In genomic region chr19:18161691-18162039, GRCh38 we compare ENCODE assay signal across 8 cellular contexts. TPM values are rescaled to one million over a fixed set of nuclear protein-coding genes. Genes with fewer than 3 reads are reported as not detected.
DNase-seq lines count a peak whose midpoint lies in the region; ATAC-seq, FAIRE-seq and TF ChIP-seq lines count a peak whose summit lies in the region.

No MANE protein-coding gene starts in this region.

- H3K36me3 ChIP-seq in heart left ventricle (peaks cover 0 to 49% (median 42%) of the 10 kb centered on the region in 9 donors), K562 (ENCODE audit: control insufficient read depth, insufficient read depth, low read length) (peaks cover 68% of the 10 kb centered on the region; the same call in 2 of the 3 replicates), mucosa of descending colon (ENCODE audit: low read depth) (peaks cover 6% of the 10 kb centered on the region), uterus (no peaks in the 10 kb centered on the region)

- no peak overlapping the region for H3K4me3 Mint-ChIP-seq in Calu3 (ENCODE audit: low read depth, unreplicated experiment)

- ATAC-seq in heart left ventricle, result peak in 3 of 4 donors; percentile 1 to 13 (median 2)
- no peak for ATAC-seq in left ventricle myocardium superior
- ATAC-seq in K562, result no peak
- ATAC-seq in mucosa of descending colon, result peak; percentile 1
- no peak for ATAC-seq in HG02571 (IDR thresholded peaks at IDR 0.05; ENCODE audit: unreplicated experiment)

- no peak for FAIRE-seq in K562 (lab: Jason Lieb, UNC)

- peaks cover 3% of the 10 kb centered on the region for H3K9me1 ChIP-seq in K562 (ENCODE audit: control insufficient read depth, insufficient read depth, low read length)

- H3K4me2 ChIP-seq in K562 (ENCODE audit: insufficient read depth, low read length), result peak overlapping the region; percentile 81

- H3K27ac Mint-ChIP-seq in Calu3 (ENCODE audit: unreplicated experiment), result no peak overlapping the region

- CTCF ChIA-PET in K562 (lab: Yijun Ruan, JAX; ENCODE audit: low intra/inter-chr PET ratio), result interaction anchor here (0.7 to 2.3 kb wide), 3 partner anchors 48 to 98 kb away, joined by 3 to 12 read pairs (median 3); no protein-coding TSS in a partner anchor
- CTCF ChIA-PET in Calu3 (lab: Charles Lee), result no interaction called here

- intact Hi-C loops in heart left ventricle (cut with DNase I), result loop anchor here in 3 of 10 donors (2.0 to 5.0 kb wide), 2 partner anchors 45 to 49 kb away; no protein-coding TSS in a partner anchor
- intact Hi-C loops in left ventricle myocardium superior (cut with micrococcal nuclease), result no loop called here
- intact Hi-C loops in K562 (cut with micrococcal nuclease), result loop anchor here (10.0 kb wide), 1 partner anchor 157 kb away; the partner anchor contains the start of gene ARRDC2
- intact Hi-C loops in mucosa of descending colon (cut with DNase I, micrococcal nuclease), result loop anchor here in 1 of 2 donors (10.0 kb wide), 1 partner anchor 47 kb away; no protein-coding TSS in a partner anchor
- intact Hi-C loops in uterus (cut with DNase I; ENCODE audit: low total_unique reads), result loop anchor here (5.0 kb wide), 1 partner anchor 44 kb away; no protein-coding TSS in a partner anchor
- intact Hi-C loops in Calu3 (cut with micrococcal nuclease; ENCODE audit: unreplicated experiment), result no loop called here

- H3K27me3 ChIP-seq in heart left ventricle (no peaks in the 10 kb centered on the region), K562 (ENCODE audit: control insufficient read depth in 2 of 2, insufficient read depth in 2 of 2, low read length in 2 of 2) (no peaks in the 10 kb centered on the region), uterus (no peaks in the 10 kb centered on the region)

- peaks cover 40% of the 10 kb centered on the region for H3K36me3 Mint-ChIP-seq in Calu3 (ENCODE audit: insufficient read depth, unreplicated experiment)

- H3K9me3 Mint-ChIP-seq in Calu3 (ENCODE audit: low read depth, unreplicated experiment), result no peaks in the 10 kb centered on the region

- no peaks in the 10 kb centered on the region for H3K4me1 Mint-ChIP-seq in Calu3 (ENCODE audit: low read depth, unreplicated experiment)

- H3K4me3 ChIP-seq in heart left ventricle (peak overlapping the region in 9 of 12 donors; percentile 22 to 61 (median 52)), K562 (peak overlapping the region; percentile 23; the same call in 1 of the 2 replicates), mucosa of descending colon (no peak overlapping the region), uterus (peak overlapping the region in 1 of 2 donors; percentile 20)

- in situ Hi-C loops in K562 (cut with MboI), result loop anchor here (10.0 kb wide), 1 partner anchor 157 kb away; the partner anchor contains the start of gene ARRDC2

- TF ChIP-seq CTCF in heart left ventricle (IDR thresholded peaks at IDR 0.05) (no peak), K562 (IDR thresholded peaks at IDR 0.05 in 2 of 3, conservative IDR thresholded peaks at IDR 0.05 in 1 of 3; ENCODE audit: insufficient read depth in 2 of 3, low read depth in 1 of 3, low read length in 3 of 3) (no peak), mucosa of descending colon (IDR thresholded peaks at IDR 0.05) (no peak), uterus (IDR thresholded peaks at IDR 0.05) (no peak), Calu3 (IDR thresholded peaks at IDR 0.05; ENCODE audit: unreplicated experiment) (no peak)

- no peak for TF ChIP-seq EP300 in K562 (IDR thresholded peaks at IDR 0.05; ENCODE audit: low read length)

- TF ChIP-seq RAD21 in K562 (CRISPR knock-in tag; conservative IDR thresholded peaks at IDR 0.05 in 1 of 2, IDR thresholded peaks at IDR 0.05 in 1 of 2), result no peak

- no peaks in the 10 kb centered on the region for H3K27me3 Mint-ChIP-seq in Calu3 (ENCODE audit: unreplicated experiment)

- TF ChIP-seq POLR2A in heart left ventricle (IDR thresholded peaks at IDR 0.05) (no peak), K562 (conservative IDR thresholded peaks at IDR 0.05) (no peak), uterus (IDR thresholded peaks at IDR 0.05) (no peak)

- POLR2A ChIA-PET in K562 (lab: Yijun Ruan, JAX), result interaction anchor here (0.7 kb wide), 1 partner anchor 123 kb away, joined by 3 read pairs; no protein-coding TSS in a partner anchor

- DNase-seq in heart left ventricle (peak in 1 of 5 donors; percentile 54), left ventricle myocardium superior (no peak), K562 (ENCODE audit: extremely low read depth in 1 of 4, low spot score in 3 of 4) (no peak), mucosa of descending colon (peak in 1 of 3 donors; percentile 64), uterus (no peak), Calu3 (no peak), NCI-H748 (lab: John Stamatoyannopoulos, UW; ENCODE audit: unreplicated experiment) (no peak)

- H2AFZ ChIP-seq in K562 (ENCODE audit: low read depth, low read length), result no peak overlapping the region

- WGBS in heart left ventricle, 4 donors, result 70 to 84% (median 79%) methylated on average over 10 to 16 of the region's 16 CpGs
- WGBS in K562 (ENCODE audit: insufficient coverage, low coverage, missing lambda C conversion rate), result 66% methylated on average over 10 of the region's 16 CpGs

- BruUV-seq in K562 (replicated peaks; lab: Mats Ljungman, UMichigan) (no TSS peak), Calu3 (replicated peaks; lab: Mats Ljungman, UMichigan) (no TSS peak)

- H3K9me3 ChIP-seq in heart left ventricle (no peaks in the 10 kb centered on the region), K562 (replicated peaks; ENCODE audit: control insufficient read depth, insufficient read depth, low read depth, low read length) (no peaks in the 10 kb centered on the region), mucosa of descending colon (no peaks in the 10 kb centered on the region), uterus (no peaks in the 10 kb centered on the region)

- H3K9ac ChIP-seq in K562 (ENCODE audit: insufficient read depth in 1 of 2, low read depth in 2 of 2, low read length in 2 of 2), result peak overlapping the region; percentile 28 to 88; a peak in 2 of 4 replicates

- peaks cover 33% of the 10 kb centered on the region for H3K79me2 ChIP-seq in K562 (ENCODE audit: control insufficient read depth, insufficient read depth, low read length)

- H3K4me1 ChIP-seq in heart left ventricle, result peaks cover 3 to 36% (median 23%) of the 10 kb centered on the region in 12 donors
- H3K4me1 ChIP-seq in K562 (replicated peaks in 1 of 2; ENCODE audit: control insufficient read depth in 2 of 2, insufficient read depth in 2 of 2, low read length in 2 of 2), result peaks cover 26 to 45% of the 10 kb centered on the region in 2 experiments
- peaks cover 17% of the 10 kb centered on the region for H3K4me1 ChIP-seq in mucosa of descending colon (ENCODE audit: low read depth)
- H3K4me1 ChIP-seq in uterus, result peaks cover 0 to 20% of the 10 kb centered on the region in 2 donors

- H3K27ac ChIP-seq in heart left ventricle (peak overlapping the region in 5 of 12 donors; percentile 13 to 93 (median 84)), K562 (ENCODE audit: extremely low read depth, low read depth, low read length) (no peak overlapping the region), uterus (peak overlapping the region; percentile 51 to 89)

- peaks cover 11% of the 10 kb centered on the region; the same call in 1 of the 2 replicates for H4K20me1 ChIP-seq in K562 (replicated peaks; ENCODE audit: control insufficient read depth, insufficient read depth, low read length)

RNA-seq across cellular contexts. Expression of gene PIK3R2, which starts 8.7 kb away (rescaled TPM):
- total RNA-seq in heart left ventricle, result 10 to 100 TPM; 17.9 to 28.6 (median 24.6) TPM
- 1 to 10 TPM; 4.0 to 7.1 TPM for polyA plus RNA-seq in heart left ventricle
- total RNA-seq in left ventricle myocardium superior, result 29.6 TPM
- 17.4 and 45.8 TPM in 2 replicates for total RNA-seq in K562 (2011; cell fraction: chromatin; rRNA removed; ENCODE audit: low replicate concordance)
- 15.9 and 22.2 TPM in 2 replicates for total RNA-seq in K562 (2011; cell fraction: nucleolus; rRNA removed)
- 10.8 and 13.3 TPM in 2 replicates for total RNA-seq in K562 (2011; cell fraction: nucleoplasm; rRNA removed)
- total RNA-seq in K562 (2014; rRNA removed), result 10.8 and 15.3 TPM in 2 replicates
- total RNA-seq in K562 (2014; rRNA removed; fragmentation: Illumina TruSeq; extraction: Trizol), result 3.3 and 4.7 TPM in 2 replicates
- 6.6 and 6.8 TPM in 2 replicates for total RNA-seq in K562 (2015; rRNA removed; fragmentation: Illumina TruSeq; extraction: Trizol)
- 37.9 and 41.2 TPM in 2 replicates for total RNA-seq in K562 (2021)
- 5.3 and 7.8 TPM in 2 replicates for polyA plus RNA-seq in K562 (2011; rRNA removed)
- polyA plus RNA-seq in K562 (2011; cell fraction: cytosol; rRNA removed), result 5.8 and 9.6 TPM in 2 replicates
- 15.7 and 21.7 TPM in 2 replicates for polyA plus RNA-seq in K562 (2011; cell fraction: nucleus; rRNA removed)
- polyA plus RNA-seq in K562 (2012), result 16.2 and 18.1 TPM in 2 replicates
- 1.5 and 1.6 TPM in 2 replicates for polyA plus RNA-seq in K562 (2014; fragmentation: Illumina TruSeq; extraction: Trizol)
- polyA plus RNA-seq in K562 (2014; fragmentation: Nextera tagmentation; extraction: Ambion mirVana), result under 1 TPM; 0.39 to 0.65 TPM
- polyA plus RNA-seq in K562 (2014; rRNA removed), result 6.1 and 14.0 TPM in 2 replicates
- polyA minus RNA-seq in K562 (2011; rRNA and poly(A)+ RNA removed), result 4.9 and 5.2 TPM in 2 replicates
- 19.0 and 26.3 TPM in 2 replicates for polyA minus RNA-seq in K562 (2011; cell fraction: cytosol; rRNA and poly(A)+ RNA removed)
- 5.9 and 12.0 TPM in 2 replicates for polyA minus RNA-seq in K562 (2011; cell fraction: nucleus; rRNA and poly(A)+ RNA removed)
- 10 to 100 TPM; 31.6 to 40.0 (median 35.2) TPM for total RNA-seq in mucosa of descending colon
- total RNA-seq in uterus, result 10 to 100 TPM; 17.2 to 39.4 (median 29.7) TPM
- total RNA-seq in Calu3 (2022), result 22.5 and 23.2 TPM in 2 replicates

RNA-seq across cellular contexts. Expression of gene IFI30, which starts 11.9 kb away (rescaled TPM):
- 100 to 1,000 TPM in 2 of 9 donors, 10 to 100 TPM in 4, 1 to 10 TPM in 3; 9.0 to 455 (median 15.2) TPM for total RNA-seq in heart left ventricle
- 10 to 100 TPM in 1 of 2 donors, 1 to 10 TPM in 1; 8.9 to 27.1 TPM for polyA plus RNA-seq in heart left ventricle
- total RNA-seq in left ventricle myocardium superior, result 20.6 TPM
- 38.5 and 88.6 TPM in 2 replicates for total RNA-seq in K562 (2011; cell fraction: chromatin; rRNA removed; ENCODE audit: low replicate concordance)
- total RNA-seq in K562 (2011; cell fraction: nucleolus; rRNA removed), result 187 and 195 TPM in 2 replicates
- 104 and 132 TPM in 2 replicates for total RNA-seq in K562 (2011; cell fraction: nucleoplasm; rRNA removed)
- 109 and 168 TPM in 2 replicates for total RNA-seq in K562 (2014; rRNA removed)
- total RNA-seq in K562 (2014; rRNA removed; fragmentation: Illumina TruSeq; extraction: Trizol), result 56.6 and 63.7 TPM in 2 replicates
- total RNA-seq in K562 (2015; rRNA removed; fragmentation: Illumina TruSeq; extraction: Trizol), result 74.3 and 78.9 TPM in 2 replicates
- 103 and 119 TPM in 2 replicates for total RNA-seq in K562 (2021)
- polyA plus RNA-seq in K562 (2011; rRNA removed), result 68.3 and 111 TPM in 2 replicates
- 119 and 287 TPM in 2 replicates for polyA plus RNA-seq in K562 (2011; cell fraction: cytosol; rRNA removed)
- 39.3 and 70.8 TPM in 2 replicates for polyA plus RNA-seq in K562 (2011; cell fraction: nucleus; rRNA removed)
- polyA plus RNA-seq in K562 (2012), result 58.1 and 113 TPM in 2 replicates
- polyA plus RNA-seq in K562 (2014; fragmentation: Illumina TruSeq; extraction: Trizol), result 108 and 148 TPM in 2 replicates
- 100 to 1,000 TPM; 343 to 430 TPM for polyA plus RNA-seq in K562 (2014; fragmentation: Nextera tagmentation; extraction: Ambion mirVana)
- 129 and 166 TPM in 2 replicates for polyA plus RNA-seq in K562 (2014; rRNA removed)
- polyA minus RNA-seq in K562 (2011; rRNA and poly(A)+ RNA removed), result 52.6 and 94.8 TPM in 2 replicates
- polyA minus RNA-seq in K562 (2011; cell fraction: cytosol; rRNA and poly(A)+ RNA removed), result 53.2 and 63.4 TPM in 2 replicates
- polyA minus RNA-seq in K562 (2011; cell fraction: nucleus; rRNA and poly(A)+ RNA removed), result 10.0 and 11.3 TPM in 2 replicates
- 100 to 1,000 TPM in 1 of 3 donors, 10 to 100 TPM in 2; 46.6 to 122 (median 49.4) TPM for total RNA-seq in mucosa of descending colon
- total RNA-seq in uterus, result 10 to 100 TPM in 2 of 4 donors, 1 to 10 TPM in 2; 4.1 to 17.4 (median 11.4) TPM
- total RNA-seq in Calu3 (2022), result 22.4 and 41.8 TPM in 2 replicates

RNA-seq across cellular contexts. Expression of gene MPV17L2, which starts 31.4 kb away (rescaled TPM):
- total RNA-seq in heart left ventricle, result 10 to 100 TPM; 10.6 to 37.4 (median 14.8) TPM
- polyA plus RNA-seq in heart left ventricle, result 10 to 100 TPM; 24.7 to 59.3 TPM
- 9.0 TPM for total RNA-seq in left ventricle myocardium superior
- 8.8 and 30.9 TPM in 2 replicates for total RNA-seq in K562 (2011; cell fraction: chromatin; rRNA removed; ENCODE audit: low replicate concordance)
- total RNA-seq in K562 (2011; cell fraction: nucleolus; rRNA removed), result 42.9 and 46.5 TPM in 2 replicates
- 23.2 and 24.7 TPM in 2 replicates for total RNA-seq in K562 (2011; cell fraction: nucleoplasm; rRNA removed)
- total RNA-seq in K562 (2014; rRNA removed), result 37.8 and 54.6 TPM in 2 replicates
- total RNA-seq in K562 (2014; rRNA removed; fragmentation: Illumina TruSeq; extraction: Trizol), result 11.7 and 21.1 TPM in 2 replicates
- total RNA-seq in K562 (2015; rRNA removed; fragmentation: Illumina TruSeq; extraction: Trizol), result 27.8 and 28.5 TPM in 2 replicates
- 31.7 and 33.8 TPM in 2 replicates for total RNA-seq in K562 (2021)
- 28.4 and 49.3 TPM in 2 replicates for polyA plus RNA-seq in K562 (2011; rRNA removed)
- polyA plus RNA-seq in K562 (2011; cell fraction: cytosol; rRNA removed), result 61.2 and 112 TPM in 2 replicates
- 20.0 and 27.3 TPM in 2 replicates for polyA plus RNA-seq in K562 (2011; cell fraction: nucleus; rRNA removed)
- polyA plus RNA-seq in K562 (2012), result 30.6 and 34.2 TPM in 2 replicates
- 60.2 and 60.9 TPM in 2 replicates for polyA plus RNA-seq in K562 (2014; fragmentation: Illumina TruSeq; extraction: Trizol)
- polyA plus RNA-seq in K562 (2014; fragmentation: Nextera tagmentation; extraction: Ambion mirVana), result 10 to 100 TPM; 10.6 to 11.0 TPM
- polyA plus RNA-seq in K562 (2014; rRNA removed), result 60.0 and 67.1 TPM in 2 replicates
- 14.7 and 21.0 TPM in 2 replicates for polyA minus RNA-seq in K562 (2011; rRNA and poly(A)+ RNA removed)
- 13.2 and 21.0 TPM in 2 replicates for polyA minus RNA-seq in K562 (2011; cell fraction: cytosol; rRNA and poly(A)+ RNA removed)
- polyA minus RNA-seq in K562 (2011; cell fraction: nucleus; rRNA and poly(A)+ RNA removed), result 10.2 and 11.6 TPM in 2 replicates
- 10 to 100 TPM in 2 of 3 donors, 1 to 10 TPM in 1; 6.7 to 12.4 (median 12.0) TPM for total RNA-seq in mucosa of descending colon
- total RNA-seq in uterus, result 10 to 100 TPM in 3 of 4 donors, 1 to 10 TPM in 1; 5.2 to 19.7 (median 11.1) TPM
- 10.9 and 11.5 TPM in 2 replicates for total RNA-seq in Calu3 (2022)

RNA-seq across cellular contexts. Expression of gene RAB3A, which starts 42.2 kb away (rescaled TPM):
- total RNA-seq in heart left ventricle (10 to 100 TPM in 8 of 9 donors, 1 to 10 TPM in 1; 6.9 to 39.2 (median 31.5) TPM), left ventricle myocardium superior (35.5 TPM), K562 (2014; rRNA removed) (0.86 and 2.5 TPM in 2 replicates), K562 (2014; rRNA removed; fragmentation: Illumina TruSeq; extraction: Trizol) (0.26 and 0.69 TPM in 2 replicates), K562 (2015; rRNA removed; fragmentation: Illumina TruSeq; extraction: Trizol) (1.6 and 1.7 TPM in 2 replicates), K562 (2021) (3.7 and 5.1 TPM in 2 replicates), mucosa of descending colon (1 to 10 TPM; 5.7 to 7.6 (median 6.8) TPM), uterus (1 to 10 TPM in 1 of 4 donors, under 1 TPM in 2, not detected in 1; 0.69 to 3.8 (median 0.77) TPM), Calu3 (2022) (1.9 TPM in 2 replicates)
- polyA plus RNA-seq in heart left ventricle (10 to 100 TPM; 17.2 to 20.1 TPM), K562 (2011; rRNA removed) (0.84 and 2.9 TPM in 2 replicates), K562 (2014; fragmentation: Illumina TruSeq; extraction: Trizol) (1.9 and 2.8 TPM in 2 replicates), K562 (2014; fragmentation: Nextera tagmentation; extraction: Ambion mirVana) (under 1 TPM in 1 of 2 experiments, not detected in 1; 0.17 TPM), K562 (2014; rRNA removed) (0.94 and 1.00 TPM in 2 replicates)
- total RNA-seq in K562 (2011; cell fraction: chromatin; rRNA removed; ENCODE audit: low replicate concordance), result 10.4 and 16.2 TPM in 2 replicates
- 8.7 and 9.3 TPM in 2 replicates for total RNA-seq in K562 (2011; cell fraction: nucleolus; rRNA removed)
- 7.6 and 8.3 TPM in 2 replicates for total RNA-seq in K562 (2011; cell fraction: nucleoplasm; rRNA removed)
- 1.7 and 3.2 TPM in 2 replicates for polyA plus RNA-seq in K562 (2011; cell fraction: cytosol; rRNA removed)
- polyA plus RNA-seq in K562 (2011; cell fraction: nucleus; rRNA removed), result 4.7 and 6.5 TPM in 2 replicates
- polyA plus RNA-seq in K562 (2012), result 1.5 and 2.0 TPM in 2 replicates
- polyA minus RNA-seq in K562 (2011; rRNA and poly(A)+ RNA removed), result 6.4 and 9.5 TPM in 2 replicates
- polyA minus RNA-seq in K562 (2011; cell fraction: cytosol; rRNA and poly(A)+ RNA removed), result 5.4 and 7.2 TPM in 2 replicates
- 3.9 and 8.4 TPM in 2 replicates for polyA minus RNA-seq in K562 (2011; cell fraction: nucleus; rRNA and poly(A)+ RNA removed)

Comparison
In these comparisons a context has a peak if more than half of its experiments do, and no peak if none do; other contexts are left out.
1. ATAC-seq: peak in heart left ventricle (3 of 4) and mucosa of descending colon (single experiment); none in left ventricle myocardium superior (single experiment), K562 (single experiment) and HG02571 (single experiment).
2. intact Hi-C loops: an anchor here in K562 (10.0 kb wide) and uterus (5.0 kb wide); none called in left ventricle myocardium superior and Calu3.